In the genomic region with DNA sequence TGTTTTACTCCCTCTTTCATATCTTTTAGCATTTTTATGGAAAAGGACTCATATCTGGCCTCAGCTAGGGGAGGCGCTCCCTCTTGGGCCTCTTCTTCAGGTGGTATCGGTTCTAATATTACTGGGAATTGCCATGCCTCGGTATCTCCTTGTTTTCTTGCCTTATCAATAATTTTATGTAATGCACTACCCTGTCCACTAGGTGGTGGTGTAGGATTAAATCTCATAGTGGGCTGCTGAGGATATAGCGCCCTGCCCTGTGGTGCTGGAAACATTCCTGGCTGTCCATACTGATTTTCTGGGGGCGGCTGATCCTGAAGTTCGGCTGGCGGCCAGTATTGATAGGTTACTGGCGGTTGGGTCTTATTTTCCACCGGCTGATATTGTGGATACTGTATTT, we compare ENCODE assay signal across 16 cellular contexts. TPM values are rescaled to one million over a fixed set of nuclear protein-coding genes. Genes with fewer than 3 reads are reported as not detected.
DNase-seq lines count a peak whose midpoint lies in the region; ATAC-seq, FAIRE-seq and TF ChIP-seq lines count a peak whose summit lies in the region.
"Had no signal": no experiment of that assay in that cellular context is flagged by ENCODE, and none has a peak within 500 bp of the region (broad histone marks: within the 10 kb centered on the region; RNA-seq: fewer than 3 reads in every experiment).

No MANE protein-coding gene starts in this region.

- H3K27me3 ChIP-seq in CD8-positive, alpha-beta memory T cell (ENCODE audit: insufficient read depth, low read length, poor library complexity, severe bottlenecking), result no peaks in the 10 kb centered on the region
- H3K27me3 ChIP-seq in HUES6 (ENCODE audit: control insufficient read depth, insufficient read depth, low read length), result no peaks in the 10 kb centered on the region
- no peaks in the 10 kb centered on the region for H3K27me3 ChIP-seq in GM12878 (replicated peaks in 1 of 2; ENCODE audit: control insufficient read depth in 2 of 2, insufficient read depth in 2 of 2, low read length in 1 of 2)
- no peaks in the 10 kb centered on the region for H3K27me3 ChIP-seq in muscle layer of duodenum (ENCODE audit: low read depth, low read length)
- no peaks in the 10 kb centered on the region for H3K27me3 ChIP-seq in thyroid gland
- H3K27me3 ChIP-seq in dorsolateral prefrontal cortex, result no peaks in the 10 kb centered on the region
- H3K27me3 ChIP-seq: Peyer's patch, stomach had no signal

- SMC1A ChIA-PET in GM12878 (lab: Charles Lee; ENCODE audit: uncharacterized antibody, unreplicated experiment), result no interaction called here

- no peak overlapping the region for H3K9ac ChIP-seq in HUES6 (ENCODE audit: low read length)
- H3K9ac ChIP-seq in GM12878 (ENCODE audit: control insufficient read depth, insufficient read depth, low read length), result no peak overlapping the region

- H3K4me1 Mint-ChIP-seq in CD8-positive, alpha-beta memory T cell, result no peaks in the 10 kb centered on the region
- H3K4me1 Mint-ChIP-seq: T-helper 17 cell had no signal

- ATAC-seq in GM12878 (no peak), GM21526 (IDR thresholded peaks at IDR 0.05; ENCODE audit: low FRiP score, unreplicated experiment) (no peak), HG03520 (IDR thresholded peaks at IDR 0.05; ENCODE audit: unreplicated experiment) (no peak)
- ATAC-seq: natural killer cell treated with Interleukin-12 subunit alpha and Interleukin-12 subunit beta and Interleukin-15 and Interleukin-18, amount 100 ng/mL, for 72 hours; right cardiac atrium; T-helper 17 cell had no signal

- 0 out of 6 replicates have a peak, but pooled peaks of 1 of the 3 experiments have one; percentile 6 for TF ChIP-seq CTCF in GM12878 (IDR thresholded peaks at IDR 0.05 in 2 of 3, conservative IDR thresholded peaks at IDR 0.05 in 1 of 3; ENCODE audit: control insufficient read depth in 2 of 3, extremely low read depth in 1 of 3, insufficient read depth in 1 of 3, low read depth in 3 of 3, low read length in 3 of 3)
- TF ChIP-seq CTCF in thyroid gland (IDR thresholded peaks at IDR 0.05), result no peak
- TF ChIP-seq CTCF in dorsolateral prefrontal cortex (IDR thresholded peaks at IDR 0.05 in 54 of 56, conservative IDR thresholded peaks at IDR 0.05 in 2 of 56; ENCODE audit: low read depth in 1 of 56, partially characterized antibody in 56 of 56), result peak in 4 of 56 donors; percentile 8 to 19 (median 14)

- peaks cover 55 to 95% (median 87%) of the 10 kb centered on the region in 5 donors for H3K9me3 Mint-ChIP-seq in CD8-positive, alpha-beta memory T cell

- CTCF ChIA-PET in CD8-positive, alpha-beta memory T cell (lab: Charles Lee), result no interaction called here
- CTCF ChIA-PET in GM12878 (lab: Yijun Ruan, JAX), result no interaction called here

- H3K4me3 Mint-ChIP-seq in CD8-positive, alpha-beta memory T cell, result no peak overlapping the region
- H3K4me3 Mint-ChIP-seq: natural killer cell treated with Interleukin-12 subunit alpha and Interleukin-12 subunit beta and Interleukin-15 and Interleukin-18, amount 100 ng/mL, for 72 hours; T-helper 17 cell had no signal

- no peaks in the 10 kb centered on the region for H3K79me2 ChIP-seq in GM12878 (ENCODE audit: control insufficient read depth, insufficient read depth, low read length)

- DNase-seq in CD8-positive, alpha-beta memory T cell, result no peak
- DNase-seq in GM12878 (ENCODE audit: low read depth, low spot score), result no peak
- no peak for DNase-seq in thyroid gland
- DNase-seq in dorsolateral prefrontal cortex, result no peak
- DNase-seq: activated effector memory CD4-positive, alpha-beta T cell treated with anti-CD3 and anti-CD28 coated beads, Interleukin-2, amount 50 U/mL, for 16 hours; NCI-H1048; NCI-H2227 treated with DMSO at 0.1 percent for 48 hours; Peyer's patch; right cardiac atrium; stomach; T-helper 17 cell had no signal

- no peak for TF ChIP-seq EP300 in GM12878 (IDR thresholded peaks at IDR 0.05; ENCODE audit: borderline replicate concordance in 1 of 2, control insufficient read depth in 1 of 2, low read depth in 2 of 2, low read length in 2 of 2)

- no peaks in the 10 kb centered on the region for H3K4me1 ChIP-seq in CD8-positive, alpha-beta memory T cell (ENCODE audit: insufficient read depth, low read length)
- no peaks in the 10 kb centered on the region for H3K4me1 ChIP-seq in HUES6 (ENCODE audit: control insufficient read depth, insufficient read depth, low read length)
- no peaks in the 10 kb centered on the region for H3K4me1 ChIP-seq in GM12878 (ENCODE audit: control insufficient read depth, insufficient read depth, low read length)
- H3K4me1 ChIP-seq in muscle layer of duodenum (ENCODE audit: control insufficient read depth in 1 of 2, insufficient read depth in 2 of 2, low read length in 2 of 2), result no peaks in the 10 kb centered on the region
- no peaks in the 10 kb centered on the region for H3K4me1 ChIP-seq in thyroid gland
- H3K4me1 ChIP-seq: Peyer's patch, stomach had no signal

- H3K27ac Mint-ChIP-seq in CD8-positive, alpha-beta memory T cell, result no peak overlapping the region
- H3K27ac Mint-ChIP-seq: natural killer cell treated with Interleukin-12 subunit alpha and Interleukin-12 subunit beta and Interleukin-15 and Interleukin-18, amount 100 ng/mL, for 72 hours; T-helper 17 cell had no signal

- in situ Hi-C loops in GM12878 (cut with MboI), result no loop called here

- BruUV-seq in GM12878 (replicated peaks; lab: Mats Ljungman, UMichigan), result no TSS peak

- peaks cover 52% of the 10 kb centered on the region for H3K9me3 ChIP-seq in CD8-positive, alpha-beta memory T cell (ENCODE audit: low read length)
- H3K9me3 ChIP-seq in HUES6 (ENCODE audit: control insufficient read depth, insufficient read depth, low read depth, low read length) (peaks cover 52% of the 10 kb centered on the region), GM12878 (replicated peaks; ENCODE audit: control insufficient read depth, insufficient read depth, low read length) (peaks cover 14% of the 10 kb centered on the region; the same call in 2 of the 3 replicates), muscle layer of duodenum (ENCODE audit: control insufficient read depth in 1 of 2, low read length in 2 of 2) (peaks cover 25 to 71% of the 10 kb centered on the region in 2 donors), thyroid gland (peaks cover 12% of the 10 kb centered on the region)

- H2AFZ ChIP-seq in GM12878 (ENCODE audit: control insufficient read depth, low read depth, low read length), result no peak overlapping the region

- 0 out of 2 replicates have a peak, but pooled peaks have one; percentile 10 for TF ChIP-seq RAD21 in GM12878 (IDR thresholded peaks at IDR 0.05; ENCODE audit: insufficient read depth, low read depth, low read length)

- no peak overlapping the region for H3K4me2 ChIP-seq in GM12878 (ENCODE audit: control insufficient read depth, insufficient read depth)

- intact Hi-C loops in GM12878 (cut with micrococcal nuclease; ENCODE audit: unreplicated experiment) (no loop called here), thyroid gland (cut with DNase I) (no loop called here), dorsolateral prefrontal cortex (cut with DNase I) (no loop called here)

- peaks cover 55 to 80% (median 78%) of the 10 kb centered on the region in 3 donors for H3K36me3 Mint-ChIP-seq in CD8-positive, alpha-beta memory T cell

- H3K4me3 ChIP-seq in CD8-positive, alpha-beta memory T cell (ENCODE audit: low read length), result peak overlapping the region; percentile 31
- 0 out of 2 replicates have a peak overlapping the region, but pooled peaks have one; percentile 13 for H3K4me3 ChIP-seq in HUES6 (ENCODE audit: low read depth, low read length)
- no peak overlapping the region for H3K4me3 ChIP-seq in GM12878
- H3K4me3 ChIP-seq in muscle layer of duodenum (ENCODE audit: low read depth in 1 of 2, low read length in 2 of 2), result peak overlapping the region; percentile 18 to 62
- H3K4me3 ChIP-seq in thyroid gland (replicated peaks in 1 of 3), result no peak overlapping the region
- no peak overlapping the region for H3K4me3 ChIP-seq in dorsolateral prefrontal cortex
- H3K4me3 ChIP-seq: Peyer's patch, stomach had no signal

- TF ChIP-seq POLR2A in GM12878 (IDR thresholded peaks at IDR 0.05; ENCODE audit: low read depth, low read length), result no peak
- no peak for TF ChIP-seq POLR2A in thyroid gland (IDR thresholded peaks at IDR 0.05)

- no peaks in the 10 kb centered on the region for H3K27me3 Mint-ChIP-seq in CD8-positive, alpha-beta memory T cell
- H3K27me3 Mint-ChIP-seq: natural killer cell treated with Interleukin-12 subunit alpha and Interleukin-12 subunit beta and Interleukin-15 and Interleukin-18, amount 100 ng/mL, for 72 hours; T-helper 17 cell had no signal

- H3K36me3 ChIP-seq in CD8-positive, alpha-beta memory T cell (ENCODE audit: insufficient read depth, low read length), result peaks cover 30% of the 10 kb centered on the region
- peaks cover 5% of the 10 kb centered on the region; the same call in 1 of the 2 replicates for H3K36me3 ChIP-seq in HUES6 (ENCODE audit: control insufficient read depth, insufficient read depth, low read length)
- H3K36me3 ChIP-seq in GM12878 (ENCODE audit: control insufficient read depth in 2 of 2, insufficient read depth in 2 of 2, low read length in 1 of 2), result peaks cover 0 to 3% of the 10 kb centered on the region in 2 experiments; a peak in 1 of 4 replicates
- peaks cover 21 to 78% of the 10 kb centered on the region in 2 donors for H3K36me3 ChIP-seq in muscle layer of duodenum (ENCODE audit: control insufficient read depth in 1 of 2, insufficient read depth in 2 of 2, low read length in 2 of 2)
- peaks cover 46 to 55% of the 10 kb centered on the region in 2 donors for H3K36me3 ChIP-seq in thyroid gland

- RAD21 ChIA-PET in GM12878 (lab: Charles Lee; ENCODE audit: unreplicated experiment), result no interaction called here

- POLR2A ChIA-PET in CD8-positive, alpha-beta memory T cell (lab: Charles Lee), result no interaction called here
- POLR2A ChIA-PET in GM12878 (lab: Charles Lee), result no interaction called here

- H3K27ac ChIP-seq in CD8-positive, alpha-beta memory T cell (ENCODE audit: low read depth, low read length), result no peak overlapping the region
- H3K27ac ChIP-seq in HUES6 (ENCODE audit: low read depth, low read length) (no peak overlapping the region), GM12878 (ENCODE audit: control insufficient read depth, insufficient read depth) (no peak overlapping the region), muscle layer of duodenum (ENCODE audit: low read length) (no peak overlapping the region), thyroid gland (no peak overlapping the region), dorsolateral prefrontal cortex (no peak overlapping the region)
- H3K27ac ChIP-seq: Peyer's patch, stomach had no signal

- FAIRE-seq in GM12878 (lab: Jason Lieb, UNC), result no peak

- no peaks in the 10 kb centered on the region for H4K20me1 ChIP-seq in GM12878 (ENCODE audit: control insufficient read depth, insufficient read depth)

- 98% methylated on average over 9 of the region's 9 CpGs for WGBS in GM12878 (ENCODE audit: insufficient coverage, insufficient replicate concordance, low lambda C conversion rate, missing lambda C conversion rate)
- WGBS in thyroid gland, 2 donors, result 95% methylated on average over 9 of the region's 9 CpGs

RNA-seq across cellular contexts. Expression of a gene that starts 35.8 kb away (rescaled TPM):
- 10 to 100 TPM; 15.6 to 19.2 TPM for total RNA-seq in CD8-positive, alpha-beta memory T cell
- 24.7 TPM for polyA plus RNA-seq in CD8-positive, alpha-beta memory T cell
- total RNA-seq in GM12878 (2013; cell fraction: nucleolus; rRNA removed), result 19.7 and 20.3 TPM in 2 replicates
- total RNA-seq in GM12878 (2014; rRNA removed) (6.3 and 7.1 TPM in 2 replicates), GM12878 (2014; rRNA removed; fragmentation: Illumina TruSeq; extraction: Trizol) (8.0 and 8.6 TPM in 2 replicates), GM12878 (2021) (5.8 and 7.9 TPM in 2 replicates), thyroid gland (10 to 100 TPM; 15.8 to 26.6 (median 16.8) TPM), dorsolateral prefrontal cortex (10 to 100 TPM; 12.8 to 34.4 (median 22.6) TPM)
- polyA plus RNA-seq in GM12878 (2011; ENCODE audit: low read depth), result 5.0 TPM
- polyA plus RNA-seq in GM12878 (2011; rRNA removed) (6.4 and 13.8 TPM in 2 replicates), GM12878 (2014; fragmentation: Illumina TruSeq; extraction: Trizol) (4.8 and 4.9 TPM in 2 replicates), GM12878 (2014; fragmentation: Nextera tagmentation; extraction: Ambion mirVana) (1 to 10 TPM; 6.4 to 7.8 TPM), GM12878 (2014; rRNA removed) (3.7 and 4.5 TPM in 2 replicates), GM12878 (2016; fragmentation: Nextera tagmentation; extraction: Ambion mirVana) (10 to 100 TPM; 10.6 to 11.4 TPM)
- polyA plus RNA-seq in GM12878 (2011; cell fraction: cytosol; rRNA removed), result 2.1 and 4.0 TPM in 2 replicates
- polyA plus RNA-seq in GM12878 (2011; cell fraction: nucleus; rRNA removed), result 5.5 and 6.7 TPM in 2 replicates
- 3.5 and 5.8 TPM in 2 replicates for polyA plus RNA-seq in GM12878 (2012)
- polyA minus RNA-seq in GM12878 (2011; rRNA and poly(A)+ RNA removed), result 9.9 and 10.7 TPM in 2 replicates
- 3.6 and 4.5 TPM in 2 replicates for polyA minus RNA-seq in GM12878 (2011; cell fraction: cytosol; rRNA and poly(A)+ RNA removed)
- 6.2 and 7.5 TPM in 2 replicates for polyA minus RNA-seq in GM12878 (2011; cell fraction: nucleus; rRNA and poly(A)+ RNA removed)

RNA-seq across cellular contexts. Expression of a gene that starts 58.5 kb away (rescaled TPM):
- total RNA-seq in CD8-positive, alpha-beta memory T cell, result 10 to 100 TPM in 1 of 2 experiments, 1 to 10 TPM in 1; 9.5 to 10.9 TPM
- polyA plus RNA-seq in CD8-positive, alpha-beta memory T cell, result 52.7 TPM
- 27.2 and 28.3 TPM in 2 replicates for total RNA-seq in GM12878 (2013; cell fraction: nucleolus; rRNA removed)
- total RNA-seq in GM12878 (2014; rRNA removed) (5.7 and 7.3 TPM in 2 replicates), GM12878 (2014; rRNA removed; fragmentation: Illumina TruSeq; extraction: Trizol) (8.3 and 8.8 TPM in 2 replicates), GM12878 (2021) (6.9 and 8.0 TPM in 2 replicates), thyroid gland (10 to 100 TPM; 13.5 to 18.6 (median 17.0) TPM), dorsolateral prefrontal cortex (10 to 100 TPM; 13.4 to 28.1 (median 20.6) TPM)
- 17.2 TPM for polyA plus RNA-seq in GM12878 (2011; ENCODE audit: low read depth)
- polyA plus RNA-seq in GM12878 (2011; rRNA removed) (14.9 and 21.1 TPM in 2 replicates), GM12878 (2014; fragmentation: Illumina TruSeq; extraction: Trizol) (10.1 and 11.6 TPM in 2 replicates), GM12878 (2014; fragmentation: Nextera tagmentation; extraction: Ambion mirVana) (10 to 100 TPM; 36.4 to 38.7 TPM), GM12878 (2014; rRNA removed) (7.3 and 13.1 TPM in 2 replicates), GM12878 (2016; fragmentation: Nextera tagmentation; extraction: Ambion mirVana) (10 to 100 TPM; 17.3 to 17.9 TPM)
- polyA plus RNA-seq in GM12878 (2011; cell fraction: cytosol; rRNA removed), result 7.0 and 9.1 TPM in 2 replicates
- 12.0 and 19.2 TPM in 2 replicates for polyA plus RNA-seq in GM12878 (2011; cell fraction: nucleus; rRNA removed)
- polyA plus RNA-seq in GM12878 (2012), result 14.3 and 16.3 TPM in 2 replicates
- 6.5 and 6.6 TPM in 2 replicates for polyA minus RNA-seq in GM12878 (2011; rRNA and poly(A)+ RNA removed)
- polyA minus RNA-seq in GM12878 (2011; cell fraction: cytosol; rRNA and poly(A)+ RNA removed), result 1.7 and 1.8 TPM in 2 replicates
- 5.7 and 6.2 TPM in 2 replicates for polyA minus RNA-seq in GM12878 (2011; cell fraction: nucleus; rRNA and poly(A)+ RNA removed)

Comparison
In these comparisons a context has a peak if more than half of its experiments do, and no peak if none do; other contexts are left out.
1. H3K4me3 ChIP-seq: peak in CD8-positive, alpha-beta memory T cell (single experiment), HUES6 (single experiment) and muscle layer of duodenum (2 of 2); none in GM12878 (single experiment), thyroid gland (0 of 3) and dorsolateral prefrontal cortex (0 of 59).